9 cellular contexts compared by ENCODE assay signal in genomic region chr19:45103625-45104319, GRCh38. TPM values are rescaled to one million over a fixed set of nuclear protein-coding genes. Genes with fewer than 3 reads are reported as not detected.
DNase-seq lines count a peak whose midpoint lies in the region; ATAC-seq and TF ChIP-seq lines count a peak whose summit lies in the region.
"Had no signal": no experiment of that assay in that cellular context is flagged by ENCODE, and none has a peak within 500 bp of the region (broad histone marks: within the 10 kb centered on the region; RNA-seq: fewer than 3 reads in every experiment).

No MANE protein-coding gene starts in this region.

- no peak for ATAC-seq in HG03025 (IDR thresholded peaks at IDR 0.05; ENCODE audit: low FRiP score, unreplicated experiment)
- ATAC-seq in GM21717 (IDR thresholded peaks at IDR 0.05; ENCODE audit: unreplicated experiment): no peak
- no peak for ATAC-seq in HG03159 (IDR thresholded peaks at IDR 0.05; ENCODE audit: unreplicated experiment)

- H3K27ac ChIP-seq in 22Rv1 (peak overlapping the region; percentile 81), WERI-Rb-1 (peak overlapping the region; percentile 79)
- H3K27ac ChIP-seq: tibial nerve had no signal

- H3K27me3 ChIP-seq in H7 (ENCODE audit: control insufficient read depth, insufficient read depth, low read length) (no peaks in the 10 kb centered on the region), WERI-Rb-1 (ENCODE audit: insufficient read depth, low read depth, severe bottlenecking) (no peaks in the 10 kb centered on the region)
- H3K27me3 ChIP-seq: tibial nerve had no signal

- no peaks in the 10 kb centered on the region for H3K9me3 ChIP-seq in WERI-Rb-1 (ENCODE audit: severe bottlenecking)
- H3K9me3 ChIP-seq: tibial nerve had no signal

- H3K36me3 ChIP-seq in H7 (replicated peaks; ENCODE audit: control insufficient read depth, insufficient read depth, low read length): no peaks in the 10 kb centered on the region; the same call in 1 of the 2 replicates
- peaks cover 17% of the 10 kb centered on the region for H3K36me3 ChIP-seq in WERI-Rb-1

- H3K4me3 ChIP-seq in H7 (ENCODE audit: insufficient read depth, low read depth, low read length) (no peak overlapping the region), WERI-Rb-1 (ENCODE audit: low read depth, low read length) (peak overlapping the region; percentile 33)

- peak; percentile 20 for TF ChIP-seq CTCF in 22Rv1 (IDR thresholded peaks at IDR 0.05)
- TF ChIP-seq CTCF in WERI-Rb-1 (IDR thresholded peaks at IDR 0.05; ENCODE audit: low read depth, low read length): peak; percentile 49

- DNase-seq in H7: peak; percentile 81
- DNase-seq in WERI-Rb-1: peak; percentile 88
- DNase-seq in kidney glomerular epithelial cell (lab: John Stamatoyannopoulos, UW): peak; percentile 38
- DNase-seq in NCI-H1694 (lab: John Stamatoyannopoulos, UW): no peak

RNA-seq across cellular contexts. Expression of gene PPP1R37, which starts 10.8 kb away (rescaled TPM):
- total RNA-seq in H7 (2014; rRNA removed; shearing (Covaris generic)): 30.0 and 32.9 TPM in 2 replicates

RNA-seq across cellular contexts. Expression of gene GEMIN7, which starts 24.7 kb away (rescaled TPM):
- 72.2 and 77.0 TPM in 2 replicates for total RNA-seq in H7 (2014; rRNA removed; shearing (Covaris generic))

RNA-seq across cellular contexts. Expression of gene ZNF296, which starts 27.5 kb away (rescaled TPM):
- 2.6 and 4.2 TPM in 2 replicates for total RNA-seq in H7 (2014; rRNA removed; shearing (Covaris generic))

RNA-seq across cellular contexts. Expression of gene NKPD1, which starts 57.0 kb away (rescaled TPM):
- total RNA-seq in H7 (2014; rRNA removed; shearing (Covaris generic)): 0.24 and 0.70 TPM in 2 replicates
